ENCODE assay signal across 17 cellular contexts in the genomic region with DNA sequence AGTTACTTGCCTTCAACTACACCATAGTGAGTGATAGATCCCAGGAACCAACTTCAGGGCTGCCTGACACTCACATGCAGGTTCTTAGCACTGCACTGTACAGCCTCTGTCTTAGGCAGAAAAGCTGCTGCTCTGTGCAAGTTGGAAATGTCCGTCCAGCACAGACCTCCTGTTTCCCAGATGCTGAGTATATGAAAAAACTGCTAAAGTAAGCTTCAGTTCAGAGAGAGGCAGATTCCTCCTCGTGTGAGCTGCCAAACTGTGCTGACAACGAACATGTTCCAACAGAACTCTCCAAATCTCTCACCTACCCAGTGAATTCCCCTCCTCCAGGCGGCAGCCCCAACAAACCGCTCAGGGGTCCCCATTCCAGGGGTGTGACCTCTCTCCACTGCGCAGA.
DNase-seq lines count a peak whose midpoint lies in the region; ATAC-seq and TF ChIP-seq lines count a peak whose summit lies in the region.
"Had no signal": no experiment of that assay in that cellular context is flagged by ENCODE, and none has a peak within 500 bp of the region (broad histone marks: within the 10 kb centered on the region; RNA-seq: fewer than 3 reads in every experiment).

No MANE protein-coding gene starts in this region.

- H3K27ac ChIP-seq in right atrium auricular region, result no peak overlapping the region

- no peak overlapping the region for H3K4me3 ChIP-seq in right atrium auricular region
- H3K4me3 ChIP-seq in fibroblast of mammary gland (ENCODE audit: control insufficient read depth, low read depth, low read length), result no peak overlapping the region
- H3K4me3 ChIP-seq: K562 had no signal

- H3K36me3 Mint-ChIP-seq in nephron (ENCODE audit: low read depth), result no peaks in the 10 kb centered on the region
- H3K36me3 Mint-ChIP-seq: CD4-positive, alpha-beta memory T cell had no signal

- H3K4me1 ChIP-seq in right atrium auricular region, result peaks cover 0 to 8% of the 10 kb centered on the region in 2 donors
- H3K4me1 ChIP-seq: BE2C had no signal

- H3K27ac Mint-ChIP-seq in nephron, result peak overlapping the region; percentile 61 to 79 (median 67)
- H3K27ac Mint-ChIP-seq: CD4-positive, alpha-beta memory T cell had no signal

- ATAC-seq in left cardiac atrium (peak; percentile 60 to 73), HG02938 (IDR thresholded peaks at IDR 0.05; ENCODE audit: unreplicated experiment) (no peak), HG02623 (IDR thresholded peaks at IDR 0.05; ENCODE audit: unreplicated experiment) (no peak)
- ATAC-seq: K562, PC-3 had no signal

- intact Hi-C loops in left cardiac atrium (cut with DNase I), result no loop called here

- TF ChIP-seq CTCF in right atrium auricular region (IDR thresholded peaks at IDR 0.05) (no peak), fibroblast of mammary gland (conservative IDR thresholded peaks at IDR 0.05; ENCODE audit: control insufficient read depth, insufficient read depth, low read depth, low read length) (no peak), nephron (IDR thresholded peaks at IDR 0.05; ENCODE audit: unreplicated experiment in 3 of 3) (no peak)

- no peak overlapping the region for H3K4me3 Mint-ChIP-seq in nephron
- H3K4me3 Mint-ChIP-seq: CD4-positive, alpha-beta memory T cell had no signal

- H3K36me3 ChIP-seq in right atrium auricular region, result no peaks in the 10 kb centered on the region
- H3K36me3 ChIP-seq: BE2C had no signal

- H3K9me3 ChIP-seq in right atrium auricular region, result no peaks in the 10 kb centered on the region
- H3K9me3 ChIP-seq: BE2C had no signal

- peaks cover 7% of the 10 kb centered on the region for H3K27me3 Mint-ChIP-seq in nephron (ENCODE audit: low read depth)

- H3K4me1 Mint-ChIP-seq in nephron, result peaks cover 23% of the 10 kb centered on the region

- H3K27me3 ChIP-seq in right atrium auricular region, result no peaks in the 10 kb centered on the region
- H3K27me3 ChIP-seq: BE2C had no signal

- no peak for DNase-seq in left cardiac atrium
- no peak for DNase-seq in right atrium auricular region (ENCODE audit: low spot score)
- peak; percentile 22 for DNase-seq in fibroblast of mammary gland (ENCODE audit: low read depth)
- DNase-seq in activated CD8-positive, alpha-beta memory T cell treated with anti-CD3 and anti-CD28 coated beads, Interleukin-2, amount 50 U/mL, for 4 hours, result no peak
- no peak for DNase-seq in cortex of kidney (lab: John Stamatoyannopoulos, UW)
- DNase-seq: BE2C; CD4-positive, alpha-beta memory T cell; GF-D8; NCI-H146; NCI-H2107; NCI-H69; NK-92 treated with Interleukin-12 subunit alpha and Interleukin-12 subunit beta, amount 100 ng/mL, for 24 hours; PC-3 had no signal

- H3K9me3 Mint-ChIP-seq in nephron, result peaks cover 6% of the 10 kb centered on the region

Comparison
In these comparisons a context has a peak if more than half of its experiments do, and no peak if none do; other contexts are left out.
1. ATAC-seq: peak in left cardiac atrium (2 of 2); none in HG02938 (single experiment) and HG02623 (single experiment).